ENCODE assay signal across 29 cellular contexts in the genomic region with DNA sequence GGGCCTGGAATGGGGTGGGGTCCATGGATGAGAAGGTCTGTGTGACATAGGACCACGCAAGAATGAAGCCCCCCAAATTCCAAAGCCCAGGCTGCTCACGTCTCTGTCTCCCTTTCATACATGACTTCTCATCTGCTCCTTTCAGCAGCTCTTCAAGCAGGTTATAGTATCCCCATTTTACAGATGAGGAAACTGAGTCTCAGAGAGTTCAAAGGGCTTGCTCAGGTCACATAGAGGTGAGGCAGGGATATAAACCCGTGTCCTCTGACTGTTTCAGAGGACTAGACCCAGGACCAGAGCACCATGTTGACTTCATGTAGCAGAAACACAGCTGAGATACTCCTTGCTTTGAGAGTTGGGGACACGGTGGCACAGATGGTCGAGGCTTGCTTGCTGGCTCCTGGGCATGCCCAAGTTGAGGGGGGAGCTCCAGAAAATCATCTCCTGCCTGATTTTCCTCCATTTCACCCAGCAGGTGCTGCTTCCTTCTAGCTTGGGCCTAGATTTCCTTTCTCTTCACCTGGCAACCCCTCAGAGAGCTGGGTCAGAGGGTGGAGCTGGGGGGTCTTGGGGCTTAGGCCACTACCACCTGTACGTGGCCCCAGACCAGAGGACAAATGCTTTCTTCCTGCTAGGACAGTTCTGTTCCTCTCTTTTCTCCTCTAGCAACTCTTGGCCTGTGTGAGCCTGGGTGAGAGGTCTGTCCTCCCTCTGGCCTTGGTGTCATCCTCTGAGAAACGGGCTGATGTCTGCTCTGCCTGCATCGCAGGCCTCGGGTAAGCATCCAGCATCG. TPM values are rescaled to one million over a fixed set of nuclear protein-coding genes. Genes with fewer than 3 reads are reported as not detected.
DNase-seq lines count a peak whose midpoint lies in the region; ATAC-seq, FAIRE-seq and TF ChIP-seq lines count a peak whose summit lies in the region.
"Had no signal": no experiment of that assay in that cellular context is flagged by ENCODE, and none has a peak within 500 bp of the region (broad histone marks: within the 10 kb centered on the region; RNA-seq: fewer than 3 reads in every experiment).

No MANE protein-coding gene starts in this region.

- DNase-seq in GM23338 (ENCODE audit: low spot score) (no peak), K562 (ENCODE audit: extremely low read depth in 1 of 4, low spot score in 3 of 4) (no peak), mesenteric fat pad (ENCODE audit: low spot score) (peak; percentile 73), MM.1S (no peak), neural progenitor cell (ENCODE audit: low spot score) (no peak)
- DNase-seq: activated CD4-positive, CD25-positive, alpha-beta regulatory T cell; activated naive CD8-positive, alpha-beta T cell treated with anti-CD3 and anti-CD28 coated beads, Interleukin-2, amount 50 U/mL, for 24 hours; activated T-cell treated with anti-CD3 and anti-CD28 coated beads, Interleukin-2, amount 50 U/mL, for 48 hours; COR-L47; esophagus squamous epithelium; KG1; naive thymus-derived CD8-positive, alpha-beta T cell; NCI-H1417; NCI-H2029; NCI-H226; ovary; Right ventricle myocardium superior; stimulated activated CD4-positive, alpha-beta T cell treated with anti-CD3 and anti-CD28 coated beads, Interleukin-12 subunit alpha, Interleukin-12 subunit beta, amount 100 ng/mL, for 4 hours; stimulated activated CD4-positive, alpha-beta T cell treated with anti-CD3 and anti-CD28 coated beads, Interleukin-2, amount 100 ng/mL, for 48 hours; stimulated activated naive CD8-positive, alpha-beta T cell treated with anti-CD3 and anti-CD28 coated beads, Interleukin-15, amount 100 ng/mL, for 72 hours had no signal

- no peak for TF ChIP-seq POLR2A in K562 (conservative IDR thresholded peaks at IDR 0.05)

- H3K36me3 Mint-ChIP-seq in GM23338 (ENCODE audit: low read depth) (no peaks in the 10 kb centered on the region), neural progenitor cell (no peaks in the 10 kb centered on the region)
- H3K36me3 Mint-ChIP-seq: naive thymus-derived CD8-positive, alpha-beta T cell had no signal

- no TSS peak for BruUV-seq in K562 (replicated peaks; lab: Mats Ljungman, UMichigan)

- H3K79me2 ChIP-seq in GM23338 (replicated peaks; ENCODE audit: insufficient read depth): no peaks in the 10 kb centered on the region
- no peaks in the 10 kb centered on the region for H3K79me2 ChIP-seq in K562 (ENCODE audit: control insufficient read depth, insufficient read depth, low read length)
- H3K79me2 ChIP-seq in MM.1S (ENCODE audit: low read length): no peaks in the 10 kb centered on the region
- no peaks in the 10 kb centered on the region for H3K79me2 ChIP-seq in neural progenitor cell (ENCODE audit: low read depth)

- TF ChIP-seq CTCF in GM23338 (conservative IDR thresholded peaks at IDR 0.05; ENCODE audit: low read depth in 2 of 2): no peak
- TF ChIP-seq CTCF in K562 (IDR thresholded peaks at IDR 0.05 in 2 of 3, conservative IDR thresholded peaks at IDR 0.05 in 1 of 3; ENCODE audit: insufficient read depth in 2 of 3, low read depth in 1 of 3, low read length in 3 of 3): no peak
- TF ChIP-seq CTCF in MM.1S (IDR thresholded peaks at IDR 0.05; ENCODE audit: low read length): no peak
- no peak for TF ChIP-seq CTCF in neural progenitor cell (IDR thresholded peaks at IDR 0.05)

- WGBS in K562 (ENCODE audit: insufficient coverage, low coverage, missing lambda C conversion rate): 61% methylated on average over 9 of the region's 10 CpGs

- ATAC-seq in GM23338: no peak
- ATAC-seq in K562: no peak
- ATAC-seq in GM21717 (IDR thresholded peaks at IDR 0.05; ENCODE audit: unreplicated experiment): no peak
- ATAC-seq: activated naive CD8-positive, alpha-beta T cell treated with anti-CD3 and anti-CD28 coated beads, Interleukin-2, amount 50 U/mL, for 24 hours; naive thymus-derived CD8-positive, alpha-beta T cell; Panc1; SK-N-SH treated with all-trans-retinoic acid at 6 μM for 48 hours; stimulated activated naive CD8-positive, alpha-beta T cell treated with anti-CD3 and anti-CD28 coated beads, Interleukin-15, amount 100 ng/mL, for 72 hours had no signal

- H3K9me2 ChIP-seq in GM23338 (ENCODE audit: insufficient read depth): no peaks in the 10 kb centered on the region
- H3K9me2 ChIP-seq in MM.1S (replicated peaks; ENCODE audit: insufficient read depth, low read length): no peaks in the 10 kb centered on the region

- H3K27me3 ChIP-seq in GM23338 (ENCODE audit: insufficient read depth) (no peaks in the 10 kb centered on the region), K562 (ENCODE audit: control insufficient read depth in 2 of 2, insufficient read depth in 2 of 2, low read length in 2 of 2) (no peaks in the 10 kb centered on the region), MM.1S (replicated peaks; ENCODE audit: insufficient read depth, low read length) (no peaks in the 10 kb centered on the region), neural progenitor cell (no peaks in the 10 kb centered on the region)
- H3K27me3 ChIP-seq: esophagus squamous epithelium, foreskin keratinocyte, ovary, tibial nerve had no signal

- H3K9ac ChIP-seq in K562 (ENCODE audit: insufficient read depth in 1 of 2, low read depth in 2 of 2, low read length in 2 of 2) (peak overlapping the region in 1 of 2 experiments; percentile 66; a peak in 1 of 4 replicates), MM.1S (ENCODE audit: low read length) (no peak overlapping the region), neural progenitor cell (no peak overlapping the region)

- H3K4me1 ChIP-seq in GM23338 (ENCODE audit: insufficient read depth) (peaks cover 9% of the 10 kb centered on the region), K562 (replicated peaks in 1 of 2; ENCODE audit: control insufficient read depth in 2 of 2, insufficient read depth in 2 of 2, low read length in 2 of 2) (peaks cover 6 to 11% of the 10 kb centered on the region in 2 experiments; a peak in 4 of 5 replicates), MM.1S (ENCODE audit: low read length) (no peaks in the 10 kb centered on the region), neural progenitor cell (no peaks in the 10 kb centered on the region)
- H3K4me1 ChIP-seq: foreskin keratinocyte, tibial nerve had no signal

- H3K4me1 Mint-ChIP-seq in GM23338 (peaks cover 14% of the 10 kb centered on the region), neural progenitor cell (peaks cover 2% of the 10 kb centered on the region)

- H3K27ac ChIP-seq in GM23338 (ENCODE audit: low read depth) (no peak overlapping the region), K562 (ENCODE audit: extremely low read depth, low read depth, low read length) (no peak overlapping the region), temporal lobe (ENCODE audit: low read depth, low read length) (peak overlapping the region; percentile 44), MM.1S (ENCODE audit: low read length) (no peak overlapping the region), neural progenitor cell (no peak overlapping the region)
- H3K27ac ChIP-seq: C4-2B, foreskin keratinocyte, ovary had no signal

- no peak for TF ChIP-seq RAD21 in K562 (CRISPR knock-in tag; conservative IDR thresholded peaks at IDR 0.05 in 1 of 2, IDR thresholded peaks at IDR 0.05 in 1 of 2)

- no peaks in the 10 kb centered on the region for H3K9me1 ChIP-seq in K562 (ENCODE audit: control insufficient read depth, insufficient read depth, low read length)

- TF ChIP-seq EP300 in K562 (IDR thresholded peaks at IDR 0.05; ENCODE audit: low read length): no peak

- H2AFZ ChIP-seq in GM23338 (0 out of 2 replicates have a peak overlapping the region, but pooled peaks have one; percentile 72), K562 (ENCODE audit: low read depth, low read length) (no peak overlapping the region), MM.1S (ENCODE audit: low read length) (no peak overlapping the region), neural progenitor cell (replicated peaks) (no peak overlapping the region)

- H3K27ac Mint-ChIP-seq in GM23338: no peak overlapping the region
- H3K27ac Mint-ChIP-seq in neural progenitor cell: no peak overlapping the region
- H3K27ac Mint-ChIP-seq: activated naive CD8-positive, alpha-beta T cell treated with anti-CD3 and anti-CD28 coated beads, Interleukin-2, amount 50 U/mL, for 24 hours; T-helper 1 cell treated with Interleukin-12 subunit alpha and Interleukin-12 subunit beta and Interleukin-4 antibody, amounts not matched to agents 30 μg/mL and 1 μg/mL, for 36 hours had no signal

- in situ Hi-C loops in K562 (cut with MboI): no loop called here

- H4K20me1 ChIP-seq in GM23338 (replicated peaks; ENCODE audit: insufficient read depth) (no peaks in the 10 kb centered on the region), K562 (replicated peaks; ENCODE audit: control insufficient read depth, insufficient read depth, low read length) (no peaks in the 10 kb centered on the region), MM.1S (ENCODE audit: insufficient read depth, low read length) (no peaks in the 10 kb centered on the region), neural progenitor cell (ENCODE audit: low read depth) (no peaks in the 10 kb centered on the region)

- POLR2A ChIA-PET in K562 (lab: Yijun Ruan, JAX): interaction anchor here (0.6 to 1.3 kb wide), 3 partner anchors 10 to 28 kb away, joined by 3 to 5 read pairs (median 4); no protein-coding TSS in a partner anchor

- H3K4me2 ChIP-seq in GM23338 (no peak overlapping the region), K562 (ENCODE audit: insufficient read depth, low read length) (no peak overlapping the region), MM.1S (ENCODE audit: low read depth, low read length) (no peak overlapping the region), neural progenitor cell (no peak overlapping the region)

- FAIRE-seq in K562 (lab: Jason Lieb, UNC): no peak
- FAIRE-seq: endometrium had no signal

- H3F3A ChIP-seq in GM23338 (replicated peaks; ENCODE audit: low read depth) (no peaks in the 10 kb centered on the region), MM.1S (ENCODE audit: insufficient read depth, low read length) (no peaks in the 10 kb centered on the region), neural progenitor cell (ENCODE audit: low read depth) (no peaks in the 10 kb centered on the region)

- H3K4me3 ChIP-seq in GM23338 (no peak overlapping the region), K562 (no peak overlapping the region), MM.1S (ENCODE audit: low read length) (no peak overlapping the region), neural progenitor cell (no peak overlapping the region)
- H3K4me3 ChIP-seq: esophagus squamous epithelium, ovary, tibial nerve had no signal

- H3K9me3 ChIP-seq in K562 (replicated peaks; ENCODE audit: control insufficient read depth, insufficient read depth, low read depth, low read length): no peaks in the 10 kb centered on the region
- no peaks in the 10 kb centered on the region for H3K9me3 ChIP-seq in MM.1S (replicated peaks; ENCODE audit: insufficient read depth, low read length)
- no peaks in the 10 kb centered on the region for H3K9me3 ChIP-seq in neural progenitor cell (ENCODE audit: low read depth)
- H3K9me3 ChIP-seq: esophagus squamous epithelium, ovary, tibial nerve had no signal

- H3K4me3 Mint-ChIP-seq in GM23338: no peak overlapping the region
- no peak overlapping the region for H3K4me3 Mint-ChIP-seq in neural progenitor cell
- H3K4me3 Mint-ChIP-seq: activated naive CD8-positive, alpha-beta T cell treated with anti-CD3 and anti-CD28 coated beads, Interleukin-2, amount 50 U/mL, for 24 hours; naive thymus-derived CD8-positive, alpha-beta T cell; stimulated activated naive CD8-positive, alpha-beta T cell treated with anti-CD3 and anti-CD28 coated beads, Interleukin-15, amount 100 ng/mL, for 72 hours; T-helper 1 cell treated with Interleukin-12 subunit alpha and Interleukin-12 subunit beta and Interleukin-4 antibody, amounts not matched to agents 30 μg/mL and 1 μg/mL, for 36 hours had no signal

- CTCF ChIA-PET in K562 (lab: Yijun Ruan, JAX; ENCODE audit: low intra/inter-chr PET ratio): no interaction called here

- intact Hi-C loops in K562 (cut with micrococcal nuclease): no loop called here

- H3K27me3 Mint-ChIP-seq in GM23338 (ENCODE audit: insufficient read depth, low read depth, poor library complexity) (peaks cover 5% of the 10 kb centered on the region), neural progenitor cell (ENCODE audit: insufficient read depth, low read depth) (peaks cover 2% of the 10 kb centered on the region)

- H3K36me3 ChIP-seq in GM23338 (ENCODE audit: insufficient read depth): no peaks in the 10 kb centered on the region
- H3K36me3 ChIP-seq in K562 (ENCODE audit: control insufficient read depth, insufficient read depth, low read length): no peaks in the 10 kb centered on the region
- no peaks in the 10 kb centered on the region for H3K36me3 ChIP-seq in MM.1S (replicated peaks; ENCODE audit: insufficient read depth, low read length)
- no peaks in the 10 kb centered on the region for H3K36me3 ChIP-seq in neural progenitor cell
- H3K36me3 ChIP-seq: esophagus squamous epithelium, ovary, tibial nerve had no signal

- H3K9me3 Mint-ChIP-seq in GM23338: no peaks in the 10 kb centered on the region
- H3K9me3 Mint-ChIP-seq in neural progenitor cell: no peaks in the 10 kb centered on the region
- H3K9me3 Mint-ChIP-seq: activated naive CD8-positive, alpha-beta T cell treated with anti-CD3 and anti-CD28 coated beads, Interleukin-2, amount 50 U/mL, for 24 hours; naive thymus-derived CD8-positive, alpha-beta T cell; stimulated activated naive CD8-positive, alpha-beta T cell treated with anti-CD3 and anti-CD28 coated beads, Interleukin-15, amount 100 ng/mL, for 72 hours; T-helper 1 cell treated with Interleukin-12 subunit alpha and Interleukin-12 subunit beta and Interleukin-4 antibody, amounts not matched to agents 30 μg/mL and 1 μg/mL, for 36 hours had no signal

RNA-seq across cellular contexts. Expression of a gene that starts 24.1 kb away (rescaled TPM):
- 515 and 597 TPM in 2 replicates for total RNA-seq in GM23338 (2014; rRNA removed; shearing (Covaris generic))
- polyA plus RNA-seq in GM23338 (2016; fragmentation: Nextera tagmentation; extraction: Ambion mirVana): 461 and 490 TPM in 2 replicates
- total RNA-seq in K562 (2011; cell fraction: chromatin; rRNA removed; ENCODE audit: low replicate concordance): 0.09 TPM in 1 of 2 replicates, not detected in the other
- total RNA-seq in K562 (2011; cell fraction: nucleolus; rRNA removed): 0.17 and 0.39 TPM in 2 replicates
- total RNA-seq in K562 (2011; cell fraction: nucleoplasm; rRNA removed): 0.07 and 0.38 TPM in 2 replicates
- total RNA-seq in K562 (2014; rRNA removed): 0.18 and 0.29 TPM in 2 replicates
- 0.06 and 0.15 TPM in 2 replicates for total RNA-seq in K562 (2014; rRNA removed; fragmentation: Illumina TruSeq; extraction: Trizol)
- total RNA-seq in K562 (2015; rRNA removed; fragmentation: Illumina TruSeq; extraction: Trizol): 0.07 and 0.08 TPM in 2 replicates
- total RNA-seq in K562 (2021): 0.20 and 0.40 TPM in 2 replicates
- not detected in 2 replicates for polyA plus RNA-seq in K562 (2011; rRNA removed)
- polyA plus RNA-seq in K562 (2011; cell fraction: cytosol; rRNA removed): 0.12 TPM in 1 of 2 replicates, not detected in the other
- 0.10 TPM in 1 of 2 replicates, not detected in the other for polyA plus RNA-seq in K562 (2011; cell fraction: nucleus; rRNA removed)
- polyA plus RNA-seq in K562 (2012): not detected in 2 replicates
- not detected in 2 replicates for polyA plus RNA-seq in K562 (2014; fragmentation: Illumina TruSeq; extraction: Trizol)
- not detected for polyA plus RNA-seq in K562 (2014; fragmentation: Nextera tagmentation; extraction: Ambion mirVana)
- not detected in 2 replicates for polyA plus RNA-seq in K562 (2014; rRNA removed)
- polyA minus RNA-seq in K562 (2011; rRNA and poly(A)+ RNA removed): 0.06 and 0.11 TPM in 2 replicates
- not detected in 2 replicates for polyA minus RNA-seq in K562 (2011; cell fraction: cytosol; rRNA and poly(A)+ RNA removed)
- polyA minus RNA-seq in K562 (2011; cell fraction: nucleus; rRNA and poly(A)+ RNA removed): under 0.01 and 0.11 TPM in 2 replicates
- 33.4 TPM for total RNA-seq in mesenteric fat pad
- 21.4 TPM for total RNA-seq in temporal lobe
- 49.2 and 93.9 TPM in 2 replicates for total RNA-seq in neural progenitor cell (ENCODE audit: low replicate concordance)
- total RNA-seq: naive thymus-derived CD8-positive, alpha-beta T cell had no signal
- polyA plus RNA-seq: naive thymus-derived CD8-positive, alpha-beta T cell had no signal

Comparison
In these comparisons a context has a peak if more than half of its experiments do, and no peak if none do; other contexts are left out.
1. RNA of a gene that starts 24.1 kb away (total RNA-seq): 515 to 597 TPM in GM23338, 49.2 to 93.9 TPM in neural progenitor cell, 33.4 TPM in mesenteric fat pad (single experiment) and 21.4 TPM in temporal lobe (single experiment); 0.06 to 0.40 TPM in K562; every median in the first group is over 10 times any median in the second.